22 cellular contexts compared by ENCODE assay signal in the genomic region with DNA sequence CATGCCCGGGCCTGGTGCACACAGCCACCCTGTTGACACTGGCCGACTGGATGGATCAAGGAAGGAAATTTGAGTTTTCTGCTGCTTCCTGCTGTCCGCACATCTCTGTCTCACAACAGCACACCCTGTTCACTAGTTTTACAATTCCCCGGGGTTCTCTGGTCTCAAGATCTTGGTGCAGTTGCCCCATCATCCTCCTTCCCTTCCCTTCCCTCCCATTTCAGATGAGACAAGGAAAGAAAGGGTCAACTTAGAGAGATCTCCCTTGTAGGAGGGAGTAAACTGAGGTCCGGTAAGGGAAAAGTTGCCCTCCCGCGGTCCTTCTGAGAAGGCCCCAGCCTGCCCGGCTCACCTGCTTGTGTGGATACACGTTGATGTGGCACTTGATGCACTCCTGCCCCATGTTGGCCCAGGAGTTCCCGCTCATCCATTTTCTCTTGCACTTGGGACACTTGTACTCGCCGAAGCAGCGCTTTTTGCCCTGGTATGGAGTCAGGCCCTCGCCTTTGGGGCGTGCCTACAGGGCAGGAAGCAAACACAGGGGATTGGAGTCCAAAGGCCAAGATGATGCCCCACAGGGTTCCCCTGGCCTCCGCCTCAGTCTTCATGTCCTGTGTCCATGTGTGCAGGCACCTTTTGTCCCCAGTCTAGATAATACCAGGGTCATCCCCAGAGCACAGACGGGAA. TPM values are rescaled to one million over a fixed set of nuclear protein-coding genes. Genes with fewer than 3 reads are reported as not detected.
DNase-seq lines count a peak whose midpoint lies in the region; ATAC-seq and TF ChIP-seq lines count a peak whose summit lies in the region.
"Had no signal": no experiment of that assay in that cellular context is flagged by ENCODE, and none has a peak within 500 bp of the region (broad histone marks: within the 10 kb centered on the region; RNA-seq: fewer than 3 reads in every experiment).

No MANE protein-coding gene starts in this region.

- peaks cover 18% of the 10 kb centered on the region for H3K4me1 ChIP-seq in osteoblast (ENCODE audit: insufficient read depth, low read length)
- H3K4me1 ChIP-seq in upper lobe of right lung, result peaks cover 34% of the 10 kb centered on the region

- peaks cover 25% of the 10 kb centered on the region for H3K4me1 Mint-ChIP-seq in chondrocyte (ENCODE audit: low read depth)

- no peak overlapping the region for H3K4me2 ChIP-seq in osteoblast (ENCODE audit: insufficient read depth, low read length)
- H3K4me2 ChIP-seq: neural progenitor cell had no signal

- no peaks in the 10 kb centered on the region for H3K27me3 Mint-ChIP-seq in chondrocyte (ENCODE audit: low read depth)

- peaks cover 8% of the 10 kb centered on the region for H3K36me3 Mint-ChIP-seq in chondrocyte (ENCODE audit: low read depth)

- no peak for TF ChIP-seq CTCF in chondrocyte (IDR thresholded peaks at IDR 0.05)
- TF ChIP-seq CTCF in osteoblast (IDR thresholded peaks at IDR 0.05; ENCODE audit: extremely low read depth, low read depth, low read length), result no peak
- TF ChIP-seq CTCF in upper lobe of right lung (IDR thresholded peaks at IDR 0.05), result no peak

- no peaks in the 10 kb centered on the region for H3K9me3 Mint-ChIP-seq in chondrocyte (ENCODE audit: low read depth)
- H3K9me3 Mint-ChIP-seq: neural progenitor cell had no signal

- ATAC-seq in left ventricle myocardium superior (no peak), upper lobe of right lung (no peak), HG02885 (IDR thresholded peaks at IDR 0.05; ENCODE audit: poor library complexity, unreplicated experiment) (no peak)

- no peak overlapping the region for H3K4me3 ChIP-seq in osteoblast (ENCODE audit: insufficient read depth, low read length)
- H3K4me3 ChIP-seq in upper lobe of right lung, result no peak overlapping the region
- H3K4me3 ChIP-seq: MG63, neural progenitor cell had no signal

- H3K9me3 ChIP-seq in osteoblast (ENCODE audit: low read depth, low read length) (no peaks in the 10 kb centered on the region), upper lobe of right lung (no peaks in the 10 kb centered on the region)
- H3K9me3 ChIP-seq: MG63 had no signal

- peak; percentile 58 for DNase-seq in chondrocyte (ENCODE audit: low spot score)
- peak; percentile 14 for DNase-seq in left ventricle myocardium superior
- DNase-seq in osteoblast (ENCODE audit: insufficient read length, low spot score, missing footprints), result peak; percentile 74
- peak; percentile 48 for DNase-seq in upper lobe of right lung
- DNase-seq in NCI-H526 treated with DMSO at 0.1 percent for 48 hours (lab: John Stamatoyannopoulos, UW), result no peak
- no peak for DNase-seq in T-helper 1 cell
- DNase-seq in C1 segment of cervical spinal cord (lab: John Stamatoyannopoulos, UW), result no peak
- DNase-seq: activated CD4-positive, CD25-positive, alpha-beta regulatory T cell; activated naive CD4-positive, alpha-beta T cell treated with anti-CD3 and anti-CD28 coated beads, Interleukin-2, amount 50 U/mL, for 16 hours; anterior cingulate cortex; Calu3; dermis blood vessel endothelial cell; H7; KG1; MG63; NCI-H1436; NCI-H446 treated with DMSO at 0.1 percent for 48 hours; RPMI8226; stimulated activated CD4-positive, alpha-beta T cell treated with anti-CD3 and anti-CD28 coated beads, Interleukin-1b, Interleukin-23, amount 100 ng/mL, for 48 hours had no signal

- H3K79me2 ChIP-seq in osteoblast (ENCODE audit: insufficient read depth, low read length), result peaks cover 30% of the 10 kb centered on the region

- H3K27ac Mint-ChIP-seq in chondrocyte (ENCODE audit: unreplicated experiment), result no peak overlapping the region
- H3K27ac Mint-ChIP-seq: neural progenitor cell had no signal

- H2AFZ ChIP-seq in osteoblast (ENCODE audit: low read length), result no peak overlapping the region
- H2AFZ ChIP-seq: neural progenitor cell had no signal

- intact Hi-C loops in left ventricle myocardium superior (cut with micrococcal nuclease) (loop anchor here (10.0 kb wide), 1 partner anchor 51 kb away; the partner anchor contains the start of gene ZCCHC24), upper lobe of right lung (cut with DNase I) (no loop called here)

- peaks cover 1% of the 10 kb centered on the region for H4K20me1 ChIP-seq in osteoblast (ENCODE audit: insufficient read depth, low read length)

- H3K27ac ChIP-seq in osteoblast (ENCODE audit: low read depth, low read length) (no peak overlapping the region), upper lobe of right lung (no peak overlapping the region)
- H3K27ac ChIP-seq: C4-2B, neural progenitor cell had no signal

- H3K36me3 ChIP-seq in osteoblast (ENCODE audit: insufficient read depth, low read length) (peaks cover 22% of the 10 kb centered on the region), upper lobe of right lung (no peaks in the 10 kb centered on the region)
- H3K36me3 ChIP-seq: neural progenitor cell had no signal

- H3K27me3 ChIP-seq in osteoblast (ENCODE audit: insufficient read depth, low read length), result no peaks in the 10 kb centered on the region
- no peaks in the 10 kb centered on the region for H3K27me3 ChIP-seq in upper lobe of right lung
- H3K27me3 ChIP-seq: MG63, neural progenitor cell had no signal

- H3K4me3 Mint-ChIP-seq in chondrocyte (ENCODE audit: unreplicated experiment), result no peak overlapping the region
- H3K4me3 Mint-ChIP-seq: neural progenitor cell had no signal

RNA-seq across cellular contexts. Expression of gene PPIF, which starts 46.8 kb away (rescaled TPM):
- total RNA-seq in chondrocyte (11.0 to 16.2 TPM (median 15.2 TPM) in 3 replicates), left ventricle myocardium superior (139 TPM), osteoblast (37.7 and 39.1 TPM in 2 replicates), upper lobe of right lung (30.7 TPM)

RNA-seq across cellular contexts. Expression of gene ZCCHC24, which starts 51.4 kb away (rescaled TPM):
- total RNA-seq in chondrocyte (37.4 to 45.1 TPM (median 43.8 TPM) in 3 replicates), left ventricle myocardium superior (49.0 TPM), osteoblast (48.5 and 69.5 TPM in 2 replicates), upper lobe of right lung (32.4 TPM)

Comparison
In these comparisons a context has a peak if more than half of its experiments do, and no peak if none do; other contexts are left out.
1. DNase-seq: peak in chondrocyte (single experiment), left ventricle myocardium superior (single experiment), osteoblast (single experiment) and upper lobe of right lung (single experiment); none in NCI-H526 treated with DMSO at 0.1 percent for 48 hours (single experiment), T-helper 1 cell (0 of 5) and C1 segment of cervical spinal cord (0 of 14).